In the genomic region with DNA sequence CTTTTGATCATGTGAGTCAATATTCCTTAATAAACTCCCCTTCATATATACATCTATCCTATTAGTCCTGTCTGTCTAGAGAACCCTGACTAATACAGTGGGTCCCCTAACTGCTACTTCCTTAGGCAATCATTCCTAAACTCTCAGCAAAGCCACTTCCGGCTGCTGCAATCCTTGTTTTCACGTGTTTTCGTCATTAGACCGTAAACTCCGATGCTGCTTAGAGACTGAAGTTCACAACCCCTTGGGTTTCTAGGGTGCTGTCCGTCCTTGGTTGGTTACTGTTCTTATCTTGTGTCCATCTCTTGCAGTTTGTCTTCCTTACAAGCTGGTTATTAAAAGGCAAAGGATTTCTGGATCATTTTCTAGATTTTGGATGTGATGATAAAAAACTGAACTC, we compare ENCODE assay signal across 14 cellular contexts.
DNase-seq lines count a peak whose midpoint lies in the region; ATAC-seq and TF ChIP-seq lines count a peak whose summit lies in the region.
"Had no signal": no experiment of that assay in that cellular context is flagged by ENCODE, and none has a peak within 500 bp of the region (broad histone marks: within the 10 kb centered on the region; RNA-seq: fewer than 3 reads in every experiment).

No MANE protein-coding gene starts in this region.

- POLR2A ChIA-PET in HCT116 (lab: Charles Lee): no interaction called here

- no peaks in the 10 kb centered on the region for H3K36me3 ChIP-seq in HCT116 (ENCODE audit: control insufficient read depth in 1 of 2, insufficient read depth in 2 of 2, low read length in 2 of 2)
- no peaks in the 10 kb centered on the region for H3K36me3 ChIP-seq in RWPE2 (ENCODE audit: low read depth)
- no peaks in the 10 kb centered on the region for H3K36me3 ChIP-seq in suprapubic skin
- H3K36me3 ChIP-seq: cardiac muscle cell, heart left ventricle, right atrium auricular region, WERI-Rb-1 had no signal

- DNase-seq in HCT116 (ENCODE audit: low read depth, low spot score) (no peak), RWPE2 (ENCODE audit: low spot score) (no peak), fibroblast of peridontal ligament (ENCODE audit: extremely low read depth) (peak; percentile 63), suprapubic skin (ENCODE audit: low spot score in 2 of 2) (no peak), NCI-H226 (no peak), Ammon's horn (ENCODE audit: low spot score) (no peak), NCI-H524 (lab: John Stamatoyannopoulos, UW) (no peak)
- DNase-seq: activated naive CD4-positive, alpha-beta T cell treated with Interleukin-2 at 50 U/mL for 16 hours; heart left ventricle; Kasumi-1; stimulated activated CD4-positive, alpha-beta T cell treated with anti-CD3 and anti-CD28 coated beads, Interleukin-4, amount 100 ng/mL, for 1 hour; WERI-Rb-1 had no signal

- H3K79me2 ChIP-seq in HCT116 (ENCODE audit: insufficient read depth, low read length): no peaks in the 10 kb centered on the region

- WGBS in suprapubic skin: 79% methylated on average over 6 of the region's 6 CpGs

- peak overlapping the region; percentile 24; the same call in 1 of the 2 replicates for H3K9ac ChIP-seq in HCT116 (ENCODE audit: low read length)

- no peaks in the 10 kb centered on the region for H3K9me2 ChIP-seq in HCT116 (ENCODE audit: insufficient read depth)

- RAD21 ChIA-PET in HCT116 (lab: Charles Lee; ENCODE audit: low non-redundant PET in 1 of 2, low total read pairs in 2 of 2, uncharacterized antibody in 2 of 2, unreplicated experiment in 2 of 2): no interaction called here

- no peak for TF ChIP-seq CTCF in HCT116 (IDR thresholded peaks at IDR 0.05 in 2 of 3, conservative IDR thresholded peaks at IDR 0.05 in 1 of 3; ENCODE audit: borderline replicate concordance in 1 of 3, insufficient read depth in 1 of 3, low read depth in 2 of 3, low read length in 2 of 3)
- no peak for TF ChIP-seq CTCF in RWPE2 (IDR thresholded peaks at IDR 0.05; ENCODE audit: poor library complexity, severe bottlenecking)
- TF ChIP-seq CTCF in suprapubic skin (IDR thresholded peaks at IDR 0.05): no peak

- H3K9me3 ChIP-seq in HCT116 (ENCODE audit: control insufficient read depth in 1 of 2, insufficient read depth in 1 of 2, low read depth in 1 of 2, low read length in 2 of 2) (no peaks in the 10 kb centered on the region), RWPE2 (ENCODE audit: severe bottlenecking) (no peaks in the 10 kb centered on the region), suprapubic skin (no peaks in the 10 kb centered on the region)
- H3K9me3 ChIP-seq: heart left ventricle, right atrium auricular region had no signal

- H3K27me3 ChIP-seq in HCT116 (ENCODE audit: insufficient read depth, low read length) (no peaks in the 10 kb centered on the region), RWPE2 (ENCODE audit: insufficient read depth, poor library complexity, severe bottlenecking) (no peaks in the 10 kb centered on the region), suprapubic skin (no peaks in the 10 kb centered on the region)
- H3K27me3 ChIP-seq: cardiac muscle cell, heart left ventricle, right atrium auricular region had no signal

- H3K27ac ChIP-seq in HCT116 (ENCODE audit: low read depth, low read length): peak overlapping the region; percentile 54; the same call in 1 of the 2 replicates
- peak overlapping the region; percentile 41 for H3K27ac ChIP-seq in RWPE2 (ENCODE audit: poor library complexity, severe bottlenecking)
- peak overlapping the region; percentile 21 for H3K27ac ChIP-seq in suprapubic skin
- H3K27ac ChIP-seq: cardiac muscle cell, WERI-Rb-1 had no signal

- TF ChIP-seq EP300 in suprapubic skin (IDR thresholded peaks at IDR 0.05): no peak

- CTCF ChIA-PET in HCT116 (lab: Charles Lee): no interaction called here

- H3K4me3 ChIP-seq in HCT116 (replicated peaks in 1 of 2; ENCODE audit: low read depth in 1 of 2, low read length in 2 of 2) (no peak overlapping the region), RWPE2 (ENCODE audit: severe bottlenecking) (no peak overlapping the region), suprapubic skin (no peak overlapping the region)
- H3K4me3 ChIP-seq: cardiac muscle cell, heart left ventricle, right atrium auricular region had no signal

- H3K4me1 ChIP-seq in HCT116 (ENCODE audit: control insufficient read depth in 1 of 2, insufficient read depth in 2 of 2, low read length in 2 of 2): peaks cover 20 to 29% of the 10 kb centered on the region in 2 experiments
- peaks cover 12% of the 10 kb centered on the region for H3K4me1 ChIP-seq in RWPE2 (ENCODE audit: insufficient read depth, poor library complexity, severe bottlenecking)
- H3K4me1 ChIP-seq in suprapubic skin: peaks cover 14% of the 10 kb centered on the region

- no peak for ATAC-seq in HCT116
- ATAC-seq in RWPE2 (ENCODE audit: low read depth): no peak

- TF ChIP-seq RAD21 in HCT116 (IDR thresholded peaks at IDR 0.05; ENCODE audit: low read depth): no peak

- H4K20me1 ChIP-seq in HCT116 (ENCODE audit: insufficient read depth): no peaks in the 10 kb centered on the region

- TF ChIP-seq POLR2A in HCT116 (IDR thresholded peaks at IDR 0.05; ENCODE audit: borderline replicate concordance, extremely low read depth, insufficient read depth, insufficient read length): no peak
- TF ChIP-seq POLR2A in suprapubic skin (IDR thresholded peaks at IDR 0.05): no peak

- no TSS peak for BruUV-seq in HCT116 (replicated peaks; lab: Mats Ljungman, UMichigan)

- H3K4me2 ChIP-seq in HCT116 (ENCODE audit: low read length): peak overlapping the region; percentile 70

- intact Hi-C loops in HCT116 (cut with micrococcal nuclease): no loop called here

- no peak overlapping the region for H2AFZ ChIP-seq in HCT116 (ENCODE audit: low read depth, low read length, poor library complexity, severe bottlenecking)

TF ChIP-seq in HCT116, 20 proteins besides CTCF, POLR2A, EP300 and RAD21:
- TF ChIP-seq ZFX (IDR thresholded peaks at IDR 0.05) (no peak), YY1 (IDR thresholded peaks at IDR 0.05; ENCODE audit: extremely low read depth, insufficient replicate concordance, low read depth, low read length) (no peak), SIN3A (IDR thresholded peaks at IDR 0.05; ENCODE audit: low read depth) (no peak)
- TF ChIP-seq, protein P1, sequence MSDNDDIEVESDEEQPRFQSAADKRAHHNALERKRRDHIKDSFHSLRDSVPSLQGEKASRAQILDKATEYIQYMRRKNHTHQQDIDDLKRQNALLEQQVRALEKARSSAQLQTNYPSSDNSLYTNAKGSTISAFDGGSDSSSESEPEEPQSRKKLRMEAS (IDR thresholded peaks at IDR 0.05): no peak
